In the genomic region with DNA sequence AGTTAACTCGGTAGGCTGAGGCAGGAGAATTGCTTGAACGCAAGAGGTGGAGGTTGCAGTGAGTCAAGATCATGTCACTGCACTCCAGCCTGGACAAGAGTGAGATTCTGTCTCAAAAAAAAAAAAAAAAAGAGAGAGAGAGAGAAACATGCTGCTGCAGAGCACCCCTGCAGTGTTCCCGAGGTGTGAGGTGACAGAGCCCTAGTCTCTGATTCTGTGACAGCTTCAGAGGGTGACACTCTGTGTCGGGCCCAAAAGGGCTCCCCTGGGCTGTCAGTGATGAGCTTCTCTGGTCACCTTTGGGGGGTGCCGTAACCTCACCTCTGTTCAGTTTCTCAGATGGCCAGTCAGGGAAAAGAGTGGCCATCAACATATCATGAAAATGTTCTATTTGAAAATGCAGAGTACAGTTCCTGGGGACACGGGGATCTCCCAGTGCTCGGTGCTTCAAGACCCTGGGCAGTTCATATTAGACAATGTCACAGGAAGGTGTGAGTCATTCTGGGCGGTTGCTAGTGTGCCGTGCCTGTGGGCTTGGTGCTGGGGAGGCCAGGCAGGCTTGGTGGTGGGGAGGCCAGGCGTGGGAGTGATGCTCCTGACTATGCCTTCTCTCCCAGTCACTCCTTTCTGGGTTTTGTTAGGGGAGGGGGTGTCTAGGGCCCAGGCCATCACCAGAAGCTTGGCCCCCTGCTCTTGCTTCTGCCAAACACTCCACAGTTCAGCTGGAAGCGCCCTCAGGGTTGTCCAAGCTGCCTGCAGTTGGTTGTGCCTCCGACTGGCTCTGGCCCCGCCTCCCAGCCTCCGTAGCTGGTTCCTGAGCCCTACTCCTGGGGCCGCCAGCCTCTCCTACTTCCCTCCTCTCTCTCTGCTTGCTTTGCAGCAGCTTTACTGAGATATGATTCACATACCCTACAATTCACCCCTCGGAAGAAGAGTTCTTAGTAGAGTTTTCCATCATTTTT, we compare ENCODE assay signal across 9 cellular contexts. TPM values are rescaled to one million over a fixed set of nuclear protein-coding genes. Genes with fewer than 3 reads are reported as not detected.
DNase-seq lines count a peak whose midpoint lies in the region; ATAC-seq, FAIRE-seq and TF ChIP-seq lines count a peak whose summit lies in the region.
"Had no signal": no experiment of that assay in that cellular context is flagged by ENCODE, and none has a peak within 500 bp of the region (broad histone marks: within the 10 kb centered on the region; RNA-seq: fewer than 3 reads in every experiment).

No MANE protein-coding gene starts in this region.

- no peak for TF ChIP-seq EP300 in H1 (IDR thresholded peaks at IDR 0.05; ENCODE audit: borderline replicate concordance in 1 of 2, low read depth in 2 of 2, low read length in 2 of 2)
- TF ChIP-seq EP300 in sigmoid colon (IDR thresholded peaks at IDR 0.05): no peak

- no peak overlapping the region for H3K14ac ChIP-seq in H1 (ENCODE audit: insufficient read length)

- TF ChIP-seq POLR2A in H1 (IDR thresholded peaks at IDR 0.05; ENCODE audit: control extremely low read depth in 1 of 2, low read depth in 2 of 2, low read length in 2 of 2) (no peak), sigmoid colon (IDR thresholded peaks at IDR 0.05) (no peak)

- intact Hi-C loops in sigmoid colon (cut with DNase I): no loop called here

- no peaks in the 10 kb centered on the region for H3K23me2 ChIP-seq in H1 (ENCODE audit: low read depth, low read length)

- TF ChIP-seq RAD21 in H1 (IDR thresholded peaks at IDR 0.05 in 1 of 2, conservative IDR thresholded peaks at IDR 0.05 in 1 of 2; ENCODE audit: low read depth in 2 of 2, low read length in 2 of 2): peak; percentile 52 to 61; a peak in 3 of 4 replicates

- peak; percentile 59 to 73 for DNase-seq in AML-193 (lab: John Stamatoyannopoulos, UW)
- peak; percentile 46 for DNase-seq in HS-5 (ENCODE audit: low read depth)
- peak; percentile 29 for DNase-seq in activated CD4-positive, alpha-beta T cell treated with anti-CD3 and anti-CD28 coated beads for 1 hour
- DNase-seq in H1 (ENCODE audit: low read depth in 1 of 2, low spot score in 2 of 2): no peak
- DNase-seq in sigmoid colon: peak; percentile 63
- no peak for DNase-seq in superior temporal gyrus (ENCODE audit: extremely low spot score)
- no peak for DNase-seq in hippocampal formation (lab: John Stamatoyannopoulos, UW)

- no peak overlapping the region for H2BK5ac ChIP-seq in H1 (ENCODE audit: low read depth, low read length)

- H3K23ac ChIP-seq in H1 (ENCODE audit: insufficient read length): no peak overlapping the region

- no peak overlapping the region; the same call in 1 of the 2 replicates for H2BK15ac ChIP-seq in H1 (ENCODE audit: low read length)

- no peaks in the 10 kb centered on the region for H3K27me3 ChIP-seq in H1 (replicated peaks in 1 of 4; ENCODE audit: control insufficient read depth in 3 of 4, extremely low read depth in 1 of 4, insufficient read depth in 3 of 4, low read length in 3 of 4)
- peaks cover 0 to 35% (median 0%) of the 10 kb centered on the region in 3 donors for H3K27me3 ChIP-seq in sigmoid colon
- H3K27me3 ChIP-seq: cardiac muscle cell had no signal

- POLR2A ChIA-PET in H1 (lab: Charles Lee; ENCODE audit: partially characterized antibody): interaction anchor here (1.1 kb wide), 1 partner anchor 22 kb away, joined by 3 read pairs; no protein-coding TSS in a partner anchor

- peak overlapping the region; percentile 77 for H2AFZ ChIP-seq in H1 (ENCODE audit: low read length)

- no peak overlapping the region for H4K5ac ChIP-seq in H1 (ENCODE audit: insufficient read length, low read depth, low read length)

- H3K4me3 ChIP-seq in H1 (ENCODE audit: extremely low read depth in 1 of 4, insufficient read depth in 2 of 4, low read depth in 3 of 4, low read length in 4 of 4) (no peak overlapping the region), sigmoid colon (no peak overlapping the region)
- H3K4me3 ChIP-seq: cardiac muscle cell had no signal

- H2BK120ac ChIP-seq in H1 (replicated peaks; ENCODE audit: low read depth, low read length): no peak overlapping the region

- 72% methylated on average over 16 of the region's 16 CpGs; no CpG with 5 or more reads in 1 of the 2 experiments for WGBS in H1 (ENCODE audit: extremely low coverage in 1 of 2, insufficient coverage in 1 of 2, insufficient read length in 1 of 2, insufficient replicate concordance in 2 of 2, low coverage in 1 of 2, low lambda C conversion rate in 2 of 2, missing lambda C conversion rate in 1 of 2), 2 experiments
- WGBS in sigmoid colon, 2 donors: 46 to 53% methylated on average over 16 of the region's 16 CpGs

- no peak for ATAC-seq in HG02852 (IDR thresholded peaks at IDR 0.05; ENCODE audit: unreplicated experiment)

- H3K18ac ChIP-seq in H1 (ENCODE audit: extremely low read depth, low read length): no peak overlapping the region

- H3K27ac ChIP-seq in H1 (ENCODE audit: low read depth, low read length) (no peak overlapping the region), sigmoid colon (peak overlapping the region in 1 of 4 donors; percentile 67)
- H3K27ac ChIP-seq: cardiac muscle cell had no signal

- no peaks in the 10 kb centered on the region for H3K9me3 ChIP-seq in H1 (ENCODE audit: insufficient read depth in 2 of 2, low read depth in 1 of 2, low read length in 1 of 2)
- no peaks in the 10 kb centered on the region for H3K9me3 ChIP-seq in sigmoid colon

- TF ChIP-seq CTCF in H1 (IDR thresholded peaks at IDR 0.05; ENCODE audit: control extremely low read depth in 1 of 3, insufficient read depth in 1 of 3, low read depth in 1 of 3, low read length in 3 of 3): peak; percentile 12 to 17 (median 13); a peak in 3 of 4 replicates
- no peak for TF ChIP-seq CTCF in sigmoid colon (IDR thresholded peaks at IDR 0.05)

- H4K91ac ChIP-seq in H1 (replicated peaks; ENCODE audit: insufficient read length, low read length): no peak overlapping the region

- H2BK20ac ChIP-seq in H1 (ENCODE audit: low read length): no peak overlapping the region

- H3K79me1 ChIP-seq in H1 (ENCODE audit: low read depth, low read length): no peaks in the 10 kb centered on the region

- no peak overlapping the region for H3K9ac ChIP-seq in H1 (replicated peaks in 1 of 4; ENCODE audit: extremely low read depth in 1 of 4, low read depth in 3 of 4, low read length in 3 of 4)

- H3K4me1 ChIP-seq in H1 (replicated peaks in 1 of 4; ENCODE audit: control insufficient read depth in 3 of 4, insufficient read depth in 4 of 4, low read length in 3 of 4) (peaks cover 0 to 3% (median under 1%) of the 10 kb centered on the region in 4 experiments; a peak in 3 of 7 replicates), sigmoid colon (no peaks in the 10 kb centered on the region)

- H4K20me1 ChIP-seq in H1 (replicated peaks in 1 of 2; ENCODE audit: control insufficient read depth in 1 of 2, insufficient read depth in 2 of 2, low read length in 2 of 2): no peaks in the 10 kb centered on the region

- H2AK5ac ChIP-seq in H1 (ENCODE audit: low read depth, low read length): no peak overlapping the region

- H3K79me2 ChIP-seq in H1 (ENCODE audit: control insufficient read depth in 1 of 2, insufficient read depth in 2 of 2, low read length in 2 of 2): no peaks in the 10 kb centered on the region

- no peak overlapping the region for H3K4ac ChIP-seq in H1 (replicated peaks; ENCODE audit: insufficient read length, low read depth, low read length)

- CTCF ChIA-PET in H1 (lab: Charles Lee; ENCODE audit: partially characterized antibody): interaction anchor here (0.6 to 2.1 kb wide), 6 partner anchors 15 to 72 kb away, joined by 3 to 14 read pairs (median 4); no protein-coding TSS in a partner anchor

- no peak for FAIRE-seq in H1 (lab: Jason Lieb, UNC)

- H3K4me2 ChIP-seq in H1 (ENCODE audit: insufficient read depth in 1 of 2, low read depth in 2 of 2, low read length in 2 of 2): no peak overlapping the region

- no peak overlapping the region for H2BK12ac ChIP-seq in H1 (ENCODE audit: low read depth, low read length)

- H4K8ac ChIP-seq in H1 (ENCODE audit: extremely low read depth, insufficient read depth, low read length): peak overlapping the region; percentile 38; the same call in 1 of the 2 replicates

- H3K56ac ChIP-seq in H1 (replicated peaks; ENCODE audit: insufficient read length, low read depth, low read length): no peak overlapping the region

- H3K36me3 ChIP-seq in H1 (ENCODE audit: control insufficient read depth in 2 of 4, insufficient read depth in 4 of 4, low read length in 3 of 4): no peaks in the 10 kb centered on the region
- H3K36me3 ChIP-seq in sigmoid colon: no peaks in the 10 kb centered on the region
- H3K36me3 ChIP-seq: cardiac muscle cell had no signal

TF ChIP-seq in H1, 55 proteins besides CTCF, POLR2A, EP300 and RAD21 (continues in another document):
- TF ChIP-seq GABPA (IDR thresholded peaks at IDR 0.05; ENCODE audit: borderline replicate concordance, insufficient read depth, low read length) (no peak), RXRA (IDR thresholded peaks at IDR 0.05; ENCODE audit: insufficient read depth, low read depth, low read length) (no peak), CTBP2 (IDR thresholded peaks at IDR 0.05; ENCODE audit: borderline replicate concordance, insufficient read depth, insufficient read length, low read length) (no peak), EZH2 (IDR thresholded peaks at IDR 0.05; ENCODE audit: low read depth, low read length, severe bottlenecking) (no peak), GTF2F1 (IDR thresholded peaks at IDR 0.05; ENCODE audit: borderline replicate concordance, low read depth, low read length) (no peak), BACH1 (IDR thresholded peaks at IDR 0.05; ENCODE audit: low read length) (no peak), SIX5 (IDR thresholded peaks at IDR 0.05; ENCODE audit: low read depth, low read length) (no peak), CHD1 (IDR thresholded peaks at IDR 0.05; ENCODE audit: low read depth, low read length) (no peak)
- TF ChIP-seq, protein P1, sequence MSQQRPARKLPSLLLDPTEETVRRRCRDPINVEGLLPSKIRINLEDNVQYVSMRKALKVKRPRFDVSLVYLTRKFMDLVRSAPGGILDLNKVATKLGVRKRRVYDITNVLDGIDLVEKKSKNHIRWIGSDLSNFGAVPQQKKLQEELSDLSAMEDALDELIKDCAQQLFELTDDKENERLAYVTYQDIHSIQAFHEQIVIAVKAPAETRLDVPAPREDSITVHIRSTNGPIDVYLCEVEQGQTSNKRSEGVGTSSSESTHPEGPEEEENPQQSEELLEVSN (IDR thresholded peaks at IDR 0.05): no peak

RNA-seq across cellular contexts. Expression of a gene that starts 52.5 kb away (rescaled TPM):
- total RNA-seq in H1 (2021; fragmentation: NEBNext Ultra II Directional; extraction: Animal tissue kit (Norgen Biotek cat#: 25700)): 0.69 and 1.6 TPM in 2 replicates
- 1.2 and 2.5 TPM in 2 replicates for polyA plus RNA-seq in H1 (2011; rRNA removed)
- polyA plus RNA-seq in H1 (2011; cell fraction: cytosol; rRNA removed): 1.4 TPM
- polyA plus RNA-seq in H1 (2011; cell fraction: nucleus; rRNA removed): 1.6 TPM
- polyA plus RNA-seq in H1 (2012, experiment 1 of 2): 0.51 to 1.3 TPM (median 0.91 TPM) in 4 replicates
- polyA plus RNA-seq in H1 (2012, experiment 2 of 2): 0.83 TPM
- 1.2 TPM for polyA plus RNA-seq in H1 (2013, experiment 1 of 2)
- 1.4 TPM for polyA plus RNA-seq in H1 (2013, experiment 2 of 2)
- 0.16 and 0.44 TPM in 2 replicates for polyA minus RNA-seq in H1 (2011; rRNA and poly(A)+ RNA removed)
- 1.1 TPM for polyA minus RNA-seq in H1 (2011; cell fraction: cytosol; rRNA and poly(A)+ RNA removed)
- 4.3 TPM for polyA minus RNA-seq in H1 (2011; cell fraction: nucleus; rRNA and poly(A)+ RNA removed)
- 100 to 1,000 TPM in 1 of 4 donors, 10 to 100 TPM in 3; 38.3 to 129 (median 73.2) TPM for total RNA-seq in sigmoid colon
- polyA plus RNA-seq in sigmoid colon: 10 to 100 TPM in 2 of 3 donors, 1 to 10 TPM in 1; 3.5 to 63.3 (median 21.6) TPM

Comparison
In these comparisons a context has a peak if more than half of its experiments do, and no peak if none do; other contexts are left out.
1. DNase-seq: peak in AML-193 (2 of 2), HS-5 (single experiment), activated CD4-positive, alpha-beta T cell treated with anti-CD3 and anti-CD28 coated beads for 1 hour (single experiment) and sigmoid colon (single experiment); none in H1 (0 of 2), superior temporal gyrus (single experiment) and hippocampal formation (0 of 2).
2. CTCF ChIP-seq: peak in H1 (3 of 3); none in sigmoid colon (0 of 4).
3. RNA of a gene that starts 52.5 kb away (total RNA-seq): 38.3 to 129 TPM in sigmoid colon; 0.69 to 1.6 TPM in H1; every median in the first group is over 10 times any median in the second.